ENCODE assay signal across 9 cellular contexts in the genomic region with DNA sequence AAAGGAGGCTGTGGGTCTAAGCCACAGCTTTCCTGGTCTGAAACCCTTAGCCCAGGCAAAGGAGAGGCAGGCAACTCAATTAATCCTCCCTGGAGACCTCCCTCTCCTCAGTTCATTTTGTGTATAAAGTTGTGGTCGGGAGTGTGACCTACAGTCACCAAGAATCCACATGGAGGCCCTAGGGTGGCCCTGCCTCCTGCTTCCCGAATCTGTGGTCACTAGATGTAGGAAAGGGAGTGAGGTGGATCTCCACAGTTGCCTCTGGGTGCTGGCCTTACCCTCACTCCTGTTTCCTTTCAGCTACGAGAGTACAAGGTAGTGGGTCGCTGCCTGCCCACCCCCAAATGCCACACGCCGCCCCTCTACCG. TPM values are rescaled to one million over a fixed set of nuclear protein-coding genes. Genes with fewer than 3 reads are reported as not detected.
DNase-seq lines count a peak whose midpoint lies in the region; ATAC-seq and TF ChIP-seq lines count a peak whose summit lies in the region.
"Had no signal": no experiment of that assay in that cellular context is flagged by ENCODE, and none has a peak within 500 bp of the region (broad histone marks: within the 10 kb centered on the region; RNA-seq: fewer than 3 reads in every experiment).

No MANE protein-coding gene starts in this region.

- WGBS in thymus = 68% methylated on average over 7 of the region's 7 CpGs

- H3K4me3 Mint-ChIP-seq in activated CD4-positive, alpha-beta T cell treated with anti-CD3 and anti-CD28 coated beads, Interleukin-2, amount 10 ng/mL, durations not matched to agents 7 days and 5 days = peak overlapping the region; percentile 90
- H3K4me3 Mint-ChIP-seq in activated naive CD8-positive, alpha-beta T cell treated with anti-CD3 and anti-CD28 coated beads for 36 hours = peak overlapping the region; percentile 99

- peak overlapping the region; percentile 94 for H3K27ac Mint-ChIP-seq in activated CD4-positive, alpha-beta T cell treated with anti-CD3 and anti-CD28 coated beads, Interleukin-2, amount 10 ng/mL, durations not matched to agents 7 days and 5 days
- H3K27ac Mint-ChIP-seq in activated naive CD8-positive, alpha-beta T cell treated with anti-CD3 and anti-CD28 coated beads for 36 hours = peak overlapping the region; percentile 99

- peaks cover 18% of the 10 kb centered on the region for H3K4me1 Mint-ChIP-seq in activated CD4-positive, alpha-beta T cell treated with anti-CD3 and anti-CD28 coated beads, Interleukin-2, amount 10 ng/mL, durations not matched to agents 7 days and 5 days
- H3K4me1 Mint-ChIP-seq in activated naive CD8-positive, alpha-beta T cell treated with anti-CD3 and anti-CD28 coated beads for 36 hours = peaks cover 39% of the 10 kb centered on the region

- DNase-seq in activated CD4-positive, alpha-beta T cell treated with anti-CD3 and anti-CD28 coated beads, Interleukin-2, amount 10 ng/mL, durations not matched to agents 7 days and 5 days = no peak
- DNase-seq in activated CD4-positive, alpha-beta T cell treated with anti-CD3 and anti-CD28 coated beads for 4 hours = no peak
- no peak for DNase-seq in activated naive CD8-positive, alpha-beta T cell treated with anti-CD3 and anti-CD28 coated beads for 36 hours
- DNase-seq in kidney epithelial cell (ENCODE audit: low read depth) (no peak), superior temporal gyrus (ENCODE audit: extremely low spot score) (no peak), NCI-H524 treated with DMSO at 0.1 percent for 48 hours (lab: John Stamatoyannopoulos, UW) (no peak)

- H3K4me3 ChIP-seq in kidney epithelial cell (ENCODE audit: low read depth, low read length) = peak overlapping the region; percentile 85
- peak overlapping the region; percentile 97 for H3K4me3 ChIP-seq in thymus (ENCODE audit: low read length)

- POLR2A ChIA-PET in activated CD4-positive, alpha-beta T cell treated with anti-CD3 and anti-CD28 coated beads, Interleukin-2, amount 10 ng/mL, durations not matched to agents 7 days and 5 days (lab: Charles Lee) = no interaction called here

- H3K27ac ChIP-seq in thymus (ENCODE audit: low read depth) = no peak overlapping the region

- TF ChIP-seq CTCF in kidney epithelial cell (IDR thresholded peaks at IDR 0.05; ENCODE audit: insufficient read depth, low read length, poor library complexity, severe bottlenecking) = no peak

- H3K36me3 ChIP-seq in kidney epithelial cell (ENCODE audit: control insufficient read depth, insufficient read depth, low read length) (peaks cover 7% of the 10 kb centered on the region), thymus (ENCODE audit: control insufficient read depth, insufficient read depth) (peaks cover 39% of the 10 kb centered on the region)

- peaks cover 11% of the 10 kb centered on the region for H3K4me1 ChIP-seq in thymus (ENCODE audit: control insufficient read depth, insufficient read depth, low read length)

- no peaks in the 10 kb centered on the region for H3K27me3 ChIP-seq in kidney epithelial cell (ENCODE audit: control insufficient read depth, insufficient read depth, low read length)
- no peaks in the 10 kb centered on the region for H3K27me3 ChIP-seq in thymus (ENCODE audit: control insufficient read depth, insufficient read depth)

- CTCF ChIA-PET in activated CD4-positive, alpha-beta T cell treated with anti-CD3 and anti-CD28 coated beads, Interleukin-2, amount 10 ng/mL, durations not matched to agents 7 days and 5 days (lab: Charles Lee) = interaction anchor here (2.2 to 20.4 kb wide), 3 partner anchors 10 to 73 kb away, joined by 34 to 326 read pairs (median 39); partner anchors contain the start of genes CCDC124 and SLC5A5

- no peaks in the 10 kb centered on the region for H3K9me3 ChIP-seq in thymus (ENCODE audit: control insufficient read depth)

- H3K9me3 Mint-ChIP-seq in activated CD4-positive, alpha-beta T cell treated with anti-CD3 and anti-CD28 coated beads, Interleukin-2, amount 10 ng/mL, durations not matched to agents 7 days and 5 days = no peaks in the 10 kb centered on the region
- no peaks in the 10 kb centered on the region for H3K9me3 Mint-ChIP-seq in activated naive CD8-positive, alpha-beta T cell treated with anti-CD3 and anti-CD28 coated beads for 36 hours

- ATAC-seq in HG03095 (IDR thresholded peaks at IDR 0.05; ENCODE audit: unreplicated experiment) = no peak

- peaks cover 46% of the 10 kb centered on the region for H3K36me3 Mint-ChIP-seq in activated CD4-positive, alpha-beta T cell treated with anti-CD3 and anti-CD28 coated beads, Interleukin-2, amount 10 ng/mL, durations not matched to agents 7 days and 5 days (ENCODE audit: low read depth)
- H3K36me3 Mint-ChIP-seq in activated naive CD8-positive, alpha-beta T cell treated with anti-CD3 and anti-CD28 coated beads for 36 hours = peaks cover 60% of the 10 kb centered on the region

- H3K27me3 Mint-ChIP-seq in activated CD4-positive, alpha-beta T cell treated with anti-CD3 and anti-CD28 coated beads, Interleukin-2, amount 10 ng/mL, durations not matched to agents 7 days and 5 days = no peaks in the 10 kb centered on the region
- peaks cover 10% of the 10 kb centered on the region for H3K27me3 Mint-ChIP-seq in activated naive CD8-positive, alpha-beta T cell treated with anti-CD3 and anti-CD28 coated beads for 36 hours

RNA-seq across cellular contexts. Expression of gene RPL18A, which starts 1.3 kb away (rescaled TPM):
- total RNA-seq in activated CD4-positive, alpha-beta T cell treated with anti-CD3 and anti-CD28 coated beads, Interleukin-2, amount 10 ng/mL, durations not matched to agents 7 days and 5 days = 1,000 to 10,000 TPM; 2,216 to 2,434 TPM
- total RNA-seq in activated naive CD8-positive, alpha-beta T cell treated with anti-CD3 and anti-CD28 coated beads for 36 hours = 1,000 to 10,000 TPM; 3,144 to 3,196 TPM
- 2,478 and 2,480 TPM in 2 replicates for total RNA-seq in kidney epithelial cell
- polyA plus RNA-seq in thymus = 2,901 TPM

RNA-seq across cellular contexts. Expression of gene SLC5A5, which starts 10.8 kb away (rescaled TPM):
- 1 to 10 TPM; 1.7 to 2.2 TPM for total RNA-seq in activated CD4-positive, alpha-beta T cell treated with anti-CD3 and anti-CD28 coated beads, Interleukin-2, amount 10 ng/mL, durations not matched to agents 7 days and 5 days
- 1 to 10 TPM; 1.5 to 1.7 TPM for total RNA-seq in activated naive CD8-positive, alpha-beta T cell treated with anti-CD3 and anti-CD28 coated beads for 36 hours
- total RNA-seq in kidney epithelial cell = 0.13 TPM in 1 of 2 replicates, not detected in the other
- polyA plus RNA-seq in thymus = 0.25 TPM

RNA-seq across cellular contexts. Expression of gene JAK3, which starts 13.2 kb away (rescaled TPM):
- total RNA-seq in activated CD4-positive, alpha-beta T cell treated with anti-CD3 and anti-CD28 coated beads, Interleukin-2, amount 10 ng/mL, durations not matched to agents 7 days and 5 days = 100 to 1,000 TPM; 172 to 176 TPM
- 10 to 100 TPM; 90.3 to 91.1 TPM for total RNA-seq in activated naive CD8-positive, alpha-beta T cell treated with anti-CD3 and anti-CD28 coated beads for 36 hours
- total RNA-seq in kidney epithelial cell = 8.9 and 11.0 TPM in 2 replicates
- polyA plus RNA-seq in thymus = 50.4 TPM

RNA-seq across cellular contexts. Expression of gene INSL3, which starts 39.7 kb away (rescaled TPM):
- total RNA-seq in activated CD4-positive, alpha-beta T cell treated with anti-CD3 and anti-CD28 coated beads, Interleukin-2, amount 10 ng/mL, durations not matched to agents 7 days and 5 days = 1 to 10 TPM; 6.8 to 7.4 TPM
- total RNA-seq in activated naive CD8-positive, alpha-beta T cell treated with anti-CD3 and anti-CD28 coated beads for 36 hours = 1 to 10 TPM; 1.7 to 1.8 TPM
- total RNA-seq in kidney epithelial cell = not detected in 2 replicates
- polyA plus RNA-seq in thymus = 2.1 TPM
- total RNA-seq: temporal lobe had no signal
